ENCODE assay signal across 2 cellular contexts in genomic region chr7:90147079-90147960, GRCh38. TPM values are rescaled to one million over a fixed set of nuclear protein-coding genes. Genes with fewer than 3 reads are reported as not detected.
"Had no signal": no experiment of that assay in that cellular context is flagged by ENCODE, and none has a peak within 500 bp of the region (broad histone marks: within the 10 kb centered on the region; RNA-seq: fewer than 3 reads in every experiment).

No MANE protein-coding gene starts in this region.

RNA-seq across cellular contexts. Expression of gene STEAP1, which starts 6.9 kb away (rescaled TPM):
- total RNA-seq: naive thymus-derived CD8-positive, alpha-beta T cell; osteocyte had no signal
